8 cellular contexts compared by ENCODE assay signal in genomic region chr12:89350661-89351488, GRCh38. TPM values are rescaled to one million over a fixed set of nuclear protein-coding genes. Genes with fewer than 3 reads are reported as not detected.
A peak's percentile ranks its signal among the peaks of the same experiment; 100 is the strongest.
DNase-seq lines count a peak whose midpoint lies in the region; ATAC-seq and TF ChIP-seq lines count a peak whose summit lies in the region.

No MANE protein-coding gene starts in this region.

- intact Hi-C loops in IMR-90 (cut with micrococcal nuclease) (loop anchor here (1.0 to 5.0 kb wide), 3 partner anchors 169 to 300 kb away; no protein-coding TSS in a partner anchor), Right ventricle myocardium superior (cut with DNase I) (loop anchor here (2.0 to 10.0 kb wide), 3 partner anchors 104 to 296 kb away; no protein-coding TSS in a partner anchor), psoas muscle (cut with DNase I) (loop anchor here in 1 of 2 donors (5.0 kb wide), 2 partner anchors 176 to 299 kb away; partner anchors contain the start of gene POC1B)

- TF ChIP-seq CTCF in AG09309 (IDR thresholded peaks at IDR 0.05; ENCODE audit: control insufficient read depth, insufficient read depth, low read depth, low read length, missing control alignments) (no peak), IMR-90 (conservative IDR thresholded peaks at IDR 0.05; ENCODE audit: low read depth, low read length) (no peak), psoas muscle (IDR thresholded peaks at IDR 0.05) (no peak)

- 0 out of 2 replicates have a peak, but pooled peaks have one; percentile 1 for TF ChIP-seq RAD21 in IMR-90 (IDR thresholded peaks at IDR 0.05; ENCODE audit: low read length)

- peak overlapping the region; percentile 34 to 78 for H4K8ac ChIP-seq in IMR-90 (ENCODE audit: low read depth in 2 of 2, low read length in 2 of 2)

- no peak for DNase-seq in AG09309 (ENCODE audit: low read depth)
- DNase-seq in IMR-90 = no peak
- peak; percentile 24 for DNase-seq in activated naive CD4-positive, alpha-beta T cell treated with Interleukin-2 at 50 U/mL for 16 hours
- peak; percentile 55 for DNase-seq in Right ventricle myocardium superior
- DNase-seq in psoas muscle = peak; percentile 19 to 57
- DNase-seq in cerebellum (ENCODE audit: low spot score) = no peak

- H3K4me3 ChIP-seq in AG09309 (ENCODE audit: control insufficient read depth, low read depth, low read length) (peak overlapping the region; percentile 69), IMR-90 (ENCODE audit: insufficient read depth, low read depth, low read length) (peak overlapping the region; percentile 91), psoas muscle (peak overlapping the region; percentile 77)

- peak overlapping the region; percentile 96 for H3K14ac ChIP-seq in IMR-90 (replicated peaks; ENCODE audit: low read depth, low read length)

- peak overlapping the region; percentile 81 for H4K91ac ChIP-seq in IMR-90 (ENCODE audit: insufficient read depth, low read depth, low read length)

- POLR2A ChIA-PET in IMR-90 (lab: Charles Lee; ENCODE audit: unreplicated experiment) = interaction anchor here (1.0 to 5.3 kb wide), 4 partner anchors 37 to 125 kb away, joined by 4 to 54 read pairs (median 8); no protein-coding TSS in a partner anchor

- H2AFZ ChIP-seq in IMR-90 (replicated peaks; ENCODE audit: low read length, poor library complexity) = peak overlapping the region; percentile 84

- peak; percentile 29; the same call in 1 of the 2 replicates for TF ChIP-seq POLR2A in IMR-90 (IDR thresholded peaks at IDR 0.05; ENCODE audit: low read depth, low read length)

- H3K79me1 ChIP-seq in IMR-90 (ENCODE audit: low read depth in 1 of 2, low read length in 2 of 2) = peaks cover 12 to 58% of the 10 kb centered on the region in 2 experiments

- peak overlapping the region; percentile 21 for H3K18ac ChIP-seq in IMR-90 (ENCODE audit: low read depth, low read length)

- in situ Hi-C loops in IMR-90 (cut with MboI; ENCODE audit: low sequenced_read_pairs) = loop anchor here (10.0 kb wide), 1 partner anchor 174 kb away; the partner anchor contains the start of genes GALNT4 and POC1B

- CTCF ChIA-PET in IMR-90 (lab: Yijun Ruan, JAX) = interaction anchor here (2.9 kb wide), 1 partner anchor 110 kb away, joined by 12 read pairs; no protein-coding TSS in a partner anchor

- no peaks in the 10 kb centered on the region for H3K27me3 ChIP-seq in IMR-90 (ENCODE audit: control insufficient read depth, insufficient read depth, low read length)
- H3K27me3 ChIP-seq in psoas muscle (ENCODE audit: insufficient read depth in 3 of 3, low read length in 2 of 3) = peaks cover 0 to 89% (median 32%) of the 10 kb centered on the region in 3 donors

- H3K9me3 ChIP-seq in IMR-90 (ENCODE audit: control insufficient read depth, insufficient read depth, low read length) (no peaks in the 10 kb centered on the region), psoas muscle (no peaks in the 10 kb centered on the region)

- H2BK20ac ChIP-seq in IMR-90 (ENCODE audit: low read depth, low read length) = peak overlapping the region; percentile 8; the same call in 1 of the 2 replicates

- peak overlapping the region; percentile 65 for H2BK120ac ChIP-seq in IMR-90 (ENCODE audit: low read depth, low read length)

- no TSS peak for BruUV-seq in IMR-90 (replicated peaks; lab: Mats Ljungman, UMichigan)

- peak overlapping the region; percentile 92 for H3K4ac ChIP-seq in IMR-90 (ENCODE audit: low read depth, low read length)

- dilution Hi-C loops in IMR-90 (cut with HindIII; ENCODE audit: low sequenced_read_pairs, unreplicated experiment) = no loop called here

- H2BK5ac ChIP-seq in IMR-90 (ENCODE audit: low read depth, low read length, poor library complexity, severe bottlenecking) = peak overlapping the region; percentile 88

- H4K20me1 ChIP-seq in IMR-90 (ENCODE audit: insufficient read depth, low read length) = peaks cover 32% of the 10 kb centered on the region

- H3K4me2 ChIP-seq in IMR-90 (ENCODE audit: low read depth, low read length) = peak overlapping the region; percentile 78

- H2AK9ac ChIP-seq in IMR-90 (replicated peaks; ENCODE audit: low read depth, low read length, poor library complexity) = peak overlapping the region; percentile 90

- H3K4me1 ChIP-seq in IMR-90 (ENCODE audit: control insufficient read depth, insufficient read depth, low read length) (peaks cover 10% of the 10 kb centered on the region), psoas muscle (peaks cover 15% of the 10 kb centered on the region)

- peak overlapping the region; percentile 40; the same call in 2 of the 3 replicates for H2BK15ac ChIP-seq in IMR-90 (ENCODE audit: low read depth, low read length)

- peak overlapping the region; percentile 72 for H3K56ac ChIP-seq in IMR-90 (ENCODE audit: extremely low read depth, insufficient read depth, low read length)

- peaks cover 14% of the 10 kb centered on the region for H3K9me1 ChIP-seq in IMR-90 (ENCODE audit: insufficient read depth, low read length)

- ATAC-seq in IMR-90 (ENCODE audit: low read depth) (no peak), Right ventricle myocardium superior (ENCODE audit: poor library complexity) (no peak), psoas muscle (no peak), GM21737 (IDR thresholded peaks at IDR 0.05; ENCODE audit: unreplicated experiment) (no peak), HG03196 (IDR thresholded peaks at IDR 0.05; ENCODE audit: unreplicated experiment) (no peak)

- H3K27ac ChIP-seq in IMR-90 (ENCODE audit: insufficient read depth, low read length) (peak overlapping the region; percentile 90), psoas muscle (peak overlapping the region; percentile 85)

- peak overlapping the region; percentile 71 for H2AK5ac ChIP-seq in IMR-90 (ENCODE audit: low read depth, low read length)

- H3K9ac ChIP-seq in IMR-90 (ENCODE audit: low read depth, low read length) = peak overlapping the region; percentile 89

- H3K23ac ChIP-seq in IMR-90 (ENCODE audit: low read depth, low read length) = peak overlapping the region; percentile 99

- peaks cover 11% of the 10 kb centered on the region for H3K36me3 ChIP-seq in IMR-90 (ENCODE audit: control insufficient read depth, insufficient read depth, low read length)
- H3K36me3 ChIP-seq in psoas muscle (ENCODE audit: insufficient read depth in 1 of 2, low read depth in 1 of 2) = peaks cover 0 to 14% of the 10 kb centered on the region in 2 donors

- H4K5ac ChIP-seq in IMR-90 (ENCODE audit: low read depth, low read length) = peak overlapping the region; percentile 11

- 1% methylated on average over 22 of the region's 50 CpGs; no CpG with 5 or more reads in 1 of the 2 experiments for WGBS in IMR-90 (ENCODE audit: extremely low coverage in 2 of 2, insufficient read length in 1 of 2), 2 experiments
- 2 to 3% (median 2%) methylated on average over 48 to 50 of the region's 50 CpGs for WGBS in psoas muscle, 3 donors

TF ChIP-seq in IMR-90, 13 proteins besides CTCF, POLR2A, EP300 and RAD21:
- TF ChIP-seq MXI1 (IDR thresholded peaks at IDR 0.05; ENCODE audit: borderline replicate concordance, low read depth, low read length) = peak; percentile 48; the same call in 1 of the 2 replicates
- no peak for TF ChIP-seq USF2 (IDR thresholded peaks at IDR 0.05; ENCODE audit: low read depth, low read length)

RNA-seq across cellular contexts. Expression of gene DUSP6, which starts 1.4 kb away (rescaled TPM):
- 70.1 and 78.6 TPM in 2 replicates for total RNA-seq in IMR-90 (2012; rRNA removed)
- 38.5 and 59.0 TPM in 2 replicates for polyA plus RNA-seq in IMR-90 (2012; rRNA removed)
- 16.4 and 21.0 TPM in 2 replicates for polyA plus RNA-seq in IMR-90 (2012; cell fraction: cytosol; rRNA removed)
- polyA plus RNA-seq in IMR-90 (2012; cell fraction: nucleus; rRNA removed; ENCODE audit: low replicate concordance) = 213 and 221 TPM in 2 replicates
- total RNA-seq in Right ventricle myocardium superior = 26.7 TPM
- total RNA-seq in psoas muscle = 10 to 100 TPM; 10.5 to 27.0 (median 13.3) TPM
- polyA plus RNA-seq in psoas muscle = 10 to 100 TPM in 1 of 3 donors, 1 to 10 TPM in 2; 5.0 to 15.5 (median 7.1) TPM
- 30.8 TPM for total RNA-seq in cerebellum

Comparison
In these comparisons a context has a peak if more than half of its experiments do, and no peak if none do; other contexts are left out.
1. DNase-seq: peak in activated naive CD4-positive, alpha-beta T cell treated with Interleukin-2 at 50 U/mL for 16 hours (single experiment), Right ventricle myocardium superior (single experiment) and psoas muscle (2 of 2); none in AG09309 (single experiment), IMR-90 (single experiment) and cerebellum (single experiment).
2. Peak in every context shown above with its lines, with median percentiles within 50 percentile points of each other: H3K4me3 ChIP-seq.